ENCODE assay signal across 27 cellular contexts in genomic region chr3:186117521-186118111, GRCh38.
"Had no signal": no experiment of that assay in that cellular context is flagged by ENCODE, and none has a peak within 500 bp of the region (broad histone marks: within the 10 kb centered on the region; RNA-seq: fewer than 3 reads in every experiment).

No MANE protein-coding gene starts in this region.

- ATAC-seq: heart left ventricle; left colon; naive thymus-derived CD8-positive, alpha-beta T cell; right lobe of liver; stimulated activated naive B cell treated with anti-CD40 and anti-IgM and Interleukin-4, amounts not matched to agents 10 μg/mL and 1 μg/mL and 100 μg/mL, for 72 hours; stimulated activated naive CD8-positive, alpha-beta T cell treated with anti-CD3 and anti-CD28 coated beads, Interleukin-15, Interleukin-2, amounts not matched to agents 100 U/mL and 50 U/mL, for 24 hours had no signal

- H3K9me3 Mint-ChIP-seq: immature natural killer cell; naive thymus-derived CD8-positive, alpha-beta T cell; nephron progenitor cell; neural progenitor cell; stimulated activated naive B cell treated with anti-CD40 and anti-IgM and Interleukin-4, amounts not matched to agents 10 μg/mL and 1 μg/mL and 100 μg/mL, for 72 hours had no signal

- H3K27ac ChIP-seq: heart left ventricle, left ventricle myocardium inferior, neural progenitor cell, neutrophil, ovary, right atrium auricular region, right lobe of liver, stomach, testis, thyroid gland, transverse colon, vagina had no signal

- H3K4me1 Mint-ChIP-seq: immature natural killer cell; naive thymus-derived CD8-positive, alpha-beta T cell had no signal

- DNase-seq: heart left ventricle; hypothalamus; immature natural killer cell; kidney; left colon; left ventricle myocardium inferior; mammary epithelial cell; mesenchymal stem cell; naive thymus-derived CD8-positive, alpha-beta T cell; nephron progenitor cell; ovary; right lobe of liver; stimulated activated CD4-positive, alpha-beta T cell treated with anti-CD3 and anti-CD28 coated beads, Interleukin-1b, Interleukin-23, amount 100 ng/mL, for 48 hours; stimulated activated CD4-positive, alpha-beta T cell treated with anti-CD3 and anti-CD28 coated beads, Interleukin-2, amount 100 ng/mL, for 48 hours; stimulated activated CD4-positive, alpha-beta T cell treated with anti-CD3 and anti-CD28 coated beads, Interleukin-4, amount 100 ng/mL, for 4 hours; stimulated activated naive B cell treated with anti-CD40 and anti-IgM and Interleukin-4, amounts not matched to agents 10 μg/mL and 1 μg/mL and 100 μg/mL, for 72 hours; stimulated activated naive CD8-positive, alpha-beta T cell treated with anti-CD3 and anti-CD28 coated beads, Interleukin-15, Interleukin-2, amounts not matched to agents 100 U/mL and 50 U/mL, for 24 hours; stomach; testis; thyroid gland; transverse colon had no signal

- H3K36me3 Mint-ChIP-seq: naive thymus-derived CD8-positive, alpha-beta T cell; neural progenitor cell; stimulated activated naive B cell treated with anti-CD40 and anti-IgM and Interleukin-4, amounts not matched to agents 10 μg/mL and 1 μg/mL and 100 μg/mL, for 72 hours had no signal

- H3K36me3 ChIP-seq: heart left ventricle, left ventricle myocardium inferior, neural progenitor cell, neutrophil, ovary, right atrium auricular region, right lobe of liver, stomach, thyroid gland, transverse colon, vagina had no signal

- H3K4me3 ChIP-seq: heart left ventricle, left ventricle myocardium inferior, neural progenitor cell, ovary, right atrium auricular region, right lobe of liver, smooth muscle cell, stomach, testis, thyroid gland, transverse colon, vagina had no signal

- H3K9me3 ChIP-seq: heart left ventricle, left ventricle myocardium inferior, neutrophil, ovary, right atrium auricular region, right lobe of liver, stomach, testis, thyroid gland, transverse colon, vagina had no signal

- H3K27me3 ChIP-seq: ovary, right atrium auricular region, right lobe of liver, testis, thyroid gland, vagina had no signal

- H3K4me1 ChIP-seq: right lobe of liver, transverse colon, vagina had no signal

- H3K4me3 Mint-ChIP-seq: immature natural killer cell; naive thymus-derived CD8-positive, alpha-beta T cell; nephron progenitor cell; neural progenitor cell; stimulated activated naive B cell treated with anti-CD40 and anti-IgM and Interleukin-4, amounts not matched to agents 10 μg/mL and 1 μg/mL and 100 μg/mL, for 72 hours had no signal

- H3K27ac Mint-ChIP-seq: immature natural killer cell; nephron progenitor cell; neural progenitor cell; progenitor cell of endocrine pancreas; stimulated activated naive B cell treated with anti-CD40 and anti-IgM and Interleukin-4, amounts not matched to agents 10 μg/mL and 1 μg/mL and 100 μg/mL, for 72 hours had no signal
